Comparison of ENCODE assay signal across 19 cellular contexts in the genomic region with DNA sequence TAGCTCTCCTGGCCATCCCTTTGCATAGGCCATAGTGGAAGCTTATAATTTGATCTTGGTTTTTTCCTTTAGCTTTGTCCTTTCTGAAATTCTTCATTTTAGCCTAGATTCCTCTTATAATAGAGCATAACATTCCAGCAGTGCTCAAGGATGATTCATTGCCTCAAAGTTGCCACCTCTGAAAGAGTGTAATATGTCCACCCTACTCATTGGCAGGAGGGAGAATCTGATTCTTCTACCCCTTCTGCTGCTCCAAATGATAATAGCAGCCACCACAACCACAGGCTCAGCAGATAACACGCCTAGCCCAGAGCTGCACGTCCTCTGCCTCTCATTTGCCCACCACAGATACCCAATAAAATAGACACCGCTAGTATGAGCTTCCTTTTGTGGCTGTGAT.
DNase-seq lines count a peak whose midpoint lies in the region; ATAC-seq and TF ChIP-seq lines count a peak whose summit lies in the region.
"Had no signal": no experiment of that assay in that cellular context is flagged by ENCODE, and none has a peak within 500 bp of the region (broad histone marks: within the 10 kb centered on the region; RNA-seq: fewer than 3 reads in every experiment).

No MANE protein-coding gene starts in this region.

- BruUV-seq in A673 (replicated peaks; lab: Mats Ljungman, UMichigan): no TSS peak

- H3K4me3 ChIP-seq in SK-N-SH (ENCODE audit: low read depth in 2 of 2, low read length in 1 of 2) (no peak overlapping the region), adipocyte (ENCODE audit: low read length) (no peak overlapping the region), foreskin fibroblast (ENCODE audit: low read depth in 1 of 2, low read length in 2 of 2) (no peak overlapping the region), A673 (ENCODE audit: low read depth, low read length, poor library complexity, severe bottlenecking) (no peak overlapping the region)

- intact Hi-C loops in A673 (cut with micrococcal nuclease; ENCODE audit: unreplicated experiment): no loop called here

- TF ChIP-seq EP300 in SK-N-SH (IDR thresholded peaks at IDR 0.05; ENCODE audit: borderline replicate concordance in 1 of 2, low read depth in 1 of 2, low read length in 1 of 2): no peak

- no peak for TF ChIP-seq CTCF in SK-N-SH (IDR thresholded peaks at IDR 0.05)
- TF ChIP-seq CTCF in foreskin fibroblast (IDR thresholded peaks at IDR 0.05; ENCODE audit: low read depth, low read length): no peak
- TF ChIP-seq CTCF in GM20000 (IDR thresholded peaks at IDR 0.05; ENCODE audit: extremely low read depth, missing control alignments): no peak
- no peak for TF ChIP-seq CTCF in A673 (conservative IDR thresholded peaks at IDR 0.05; ENCODE audit: low read depth, low read length)

- H3K4me1 ChIP-seq in SK-N-SH (ENCODE audit: control insufficient read depth in 1 of 2, insufficient read depth in 2 of 2, low read depth in 1 of 2, low read length in 1 of 2) (no peaks in the 10 kb centered on the region), adipocyte (ENCODE audit: control insufficient read depth, insufficient read depth, low read length) (peaks cover 24% of the 10 kb centered on the region), A673 (ENCODE audit: insufficient read depth, low read length, poor library complexity, severe bottlenecking) (no peaks in the 10 kb centered on the region)
- H3K4me1 ChIP-seq: foreskin keratinocyte had no signal

- POLR2A ChIA-PET in SK-N-SH (lab: Yijun Ruan, JAX) (no interaction called here), A673 (lab: Charles Lee; ENCODE audit: low non-redundant PET) (no interaction called here)

- H3K27me3 ChIP-seq in SK-N-SH (ENCODE audit: insufficient read depth): no peaks in the 10 kb centered on the region
- no peaks in the 10 kb centered on the region for H3K27me3 ChIP-seq in adipocyte (replicated peaks; ENCODE audit: control insufficient read depth, insufficient read depth, low read length)
- peaks cover 50% of the 10 kb centered on the region for H3K27me3 ChIP-seq in A673 (replicated peaks; ENCODE audit: insufficient read depth, low read depth, low read length, poor library complexity)
- H3K27me3 ChIP-seq: foreskin keratinocyte, neutrophil had no signal

- no peak for TF ChIP-seq RAD21 in SK-N-SH (IDR thresholded peaks at IDR 0.05; ENCODE audit: low read length)

- 22% methylated on average over 3 of the region's 3 CpGs for WGBS in SK-N-SH (ENCODE audit: low lambda C conversion rate)

- no peaks in the 10 kb centered on the region for H3K36me3 ChIP-seq in SK-N-SH (replicated peaks in 1 of 2; ENCODE audit: control insufficient read depth in 1 of 2, insufficient read depth in 2 of 2, low read length in 1 of 2)
- no peaks in the 10 kb centered on the region for H3K36me3 ChIP-seq in adipocyte (ENCODE audit: control insufficient read depth, insufficient read depth, low read length, severe bottlenecking)
- no peaks in the 10 kb centered on the region for H3K36me3 ChIP-seq in A673 (ENCODE audit: insufficient read depth, low read length, poor library complexity, severe bottlenecking)
- H3K36me3 ChIP-seq: neutrophil had no signal

- DNase-seq in SK-N-SH: no peak
- DNase-seq in adipocyte (ENCODE audit: low read depth): peak; percentile 63
- DNase-seq in foreskin fibroblast: peak; percentile 19 to 21
- DNase-seq in GM20000 (ENCODE audit: low spot score): no peak
- no peak for DNase-seq in A673 (ENCODE audit: low spot score)
- no peak for DNase-seq in activated CD4-positive, alpha-beta T cell treated with anti-CD3 and anti-CD28 coated beads, Interleukin-2, amount 50 U/mL, for 1 hour
- DNase-seq in SK-N-DZ (ENCODE audit: low spot score): no peak
- DNase-seq: activated naive CD8-positive, alpha-beta T cell treated with anti-CD3 and anti-CD28 coated beads, Interleukin-2, amount 50 U/mL, for 24 hours; cerebellar nuclear complex; KG1; NCI-H1105; NCI-H2081 treated with DMSO at 0.1 percent for 48 hours; NCI-H526; SHP77 had no signal

- H3K9me3 ChIP-seq in SK-N-SH: no peaks in the 10 kb centered on the region
- H3K9me3 ChIP-seq in adipocyte (ENCODE audit: control insufficient read depth, low read length): no peaks in the 10 kb centered on the region
- H3K9me3 ChIP-seq in A673 (ENCODE audit: low read depth, low read length, poor library complexity, severe bottlenecking): no peaks in the 10 kb centered on the region
- H3K9me3 ChIP-seq: neutrophil had no signal

- no peak; the same call in 2 of the 3 replicates for ATAC-seq in SK-N-SH treated with all-trans-retinoic acid at 6 μM for 48 hours
- ATAC-seq: activated naive CD8-positive, alpha-beta T cell treated with anti-CD3 and anti-CD28 coated beads, Interleukin-2, amount 50 U/mL, for 24 hours; foreskin keratinocyte; left lobe of liver had no signal

- H3K27ac ChIP-seq in SK-N-SH (ENCODE audit: low read depth in 2 of 2, low read length in 1 of 2): no peak overlapping the region
- no peak overlapping the region for H3K27ac ChIP-seq in A673 (ENCODE audit: low read depth, low read length, poor library complexity, severe bottlenecking)
- H3K27ac ChIP-seq: 22Rv1, foreskin keratinocyte, neutrophil had no signal

- H3F3A ChIP-seq in SK-N-SH (replicated peaks; ENCODE audit: insufficient read depth): no peaks in the 10 kb centered on the region

- CTCF ChIA-PET in SK-N-SH (lab: Yijun Ruan, JAX) (interaction anchor here (0.9 kb wide), 1 partner anchor 114 kb away, joined by 3 read pairs; no protein-coding TSS in a partner anchor), A673 (lab: Charles Lee) (no interaction called here)

- H3K9ac ChIP-seq in SK-N-SH (no peak overlapping the region), adipocyte (ENCODE audit: low read length) (no peak overlapping the region)

- peak overlapping the region; percentile 41; the same call in 1 of the 2 replicates for H3K4me2 ChIP-seq in SK-N-SH

- no peaks in the 10 kb centered on the region for H4K20me1 ChIP-seq in SK-N-SH (ENCODE audit: insufficient read depth)

- no peaks in the 10 kb centered on the region for H3K79me2 ChIP-seq in SK-N-SH (ENCODE audit: insufficient read depth)

- H2AFZ ChIP-seq in SK-N-SH (ENCODE audit: low read depth): no peak overlapping the region

- H3K9me2 ChIP-seq in SK-N-SH: no peaks in the 10 kb centered on the region

TF ChIP-seq in SK-N-SH, 30 proteins besides CTCF, POLR2A, EP300 and RAD21:
- no peak for TF ChIP-seq NRF1 (IDR thresholded peaks at IDR 0.05; ENCODE audit: low read depth, low read length)
- TF ChIP-seq FOSL2 (IDR thresholded peaks at IDR 0.05; ENCODE audit: borderline replicate concordance, low read depth): peak; percentile 61

TF ChIP-seq in SK-N-SH treated with all-trans-retinoic acid at 6 μM for 48 hours, 23 proteins besides CTCF, POLR2A, EP300 and RAD21:
- no peak for TF ChIP-seq TCF4 (CRISPR knock-in tag; IDR thresholded peaks at IDR 0.05; ENCODE audit: borderline replicate concordance)
- no peak for TF ChIP-seq GLIS3 (CRISPR knock-in tag; IDR thresholded peaks at IDR 0.05)
- TF ChIP-seq, protein P1, sequence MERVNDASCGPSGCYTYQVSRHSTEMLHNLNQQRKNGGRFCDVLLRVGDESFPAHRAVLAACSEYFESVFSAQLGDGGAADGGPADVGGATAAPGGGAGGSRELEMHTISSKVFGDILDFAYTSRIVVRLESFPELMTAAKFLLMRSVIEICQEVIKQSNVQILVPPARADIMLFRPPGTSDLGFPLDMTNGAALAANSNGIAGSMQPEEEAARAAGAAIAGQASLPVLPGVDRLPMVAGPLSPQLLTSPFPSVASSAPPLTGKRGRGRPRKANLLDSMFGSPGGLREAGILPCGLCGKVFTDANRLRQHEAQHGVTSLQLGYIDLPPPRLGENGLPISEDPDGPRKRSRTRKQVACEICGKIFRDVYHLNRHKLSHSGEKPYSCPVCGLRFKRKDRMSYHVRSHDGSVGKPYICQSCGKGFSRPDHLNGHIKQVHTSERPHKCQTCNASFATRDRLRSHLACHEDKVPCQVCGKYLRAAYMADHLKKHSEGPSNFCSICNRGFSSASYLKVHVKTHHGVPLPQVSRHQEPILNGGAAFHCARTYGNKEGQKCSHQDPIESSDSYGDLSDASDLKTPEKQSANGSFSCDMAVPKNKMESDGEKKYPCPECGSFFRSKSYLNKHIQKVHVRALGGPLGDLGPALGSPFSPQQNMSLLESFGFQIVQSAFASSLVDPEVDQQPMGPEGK (CRISPR knock-in tag; IDR thresholded peaks at IDR 0.05; ENCODE audit: borderline replicate concordance): no peak
- TF ChIP-seq ZNF565 (CRISPR knock-in tag; conservative IDR thresholded peaks at IDR 0.05; ENCODE audit: low read depth): no peak
- TF ChIP-seq ISL1 (CRISPR knock-in tag; IDR thresholded peaks at IDR 0.05): no peak
- TF ChIP-seq, protein P2, sequence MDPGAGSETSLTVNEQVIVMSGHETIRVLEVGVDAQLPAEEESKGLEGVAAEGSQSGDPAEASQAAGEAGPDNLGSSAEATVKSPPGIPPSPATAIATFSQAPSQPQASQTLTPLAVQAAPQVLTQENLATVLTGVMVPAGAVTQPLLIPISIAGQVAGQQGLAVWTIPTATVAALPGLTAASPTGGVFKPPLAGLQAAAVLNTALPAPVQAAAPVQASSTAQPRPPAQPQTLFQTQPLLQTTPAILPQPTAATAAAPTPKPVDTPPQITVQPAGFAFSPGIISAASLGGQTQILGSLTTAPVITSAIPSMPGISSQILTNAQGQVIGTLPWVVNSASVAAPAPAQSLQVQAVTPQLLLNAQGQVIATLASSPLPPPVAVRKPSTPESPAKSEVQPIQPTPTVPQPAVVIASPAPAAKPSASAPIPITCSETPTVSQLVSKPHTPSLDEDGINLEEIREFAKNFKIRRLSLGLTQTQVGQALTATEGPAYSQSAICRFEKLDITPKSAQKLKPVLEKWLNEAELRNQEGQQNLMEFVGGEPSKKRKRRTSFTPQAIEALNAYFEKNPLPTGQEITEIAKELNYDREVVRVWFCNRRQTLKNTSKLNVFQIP (CRISPR knock-in tag; IDR thresholded peaks at IDR 0.05; ENCODE audit: borderline replicate concordance, low read depth): no peak
- TF ChIP-seq PPARA (CRISPR knock-in tag; IDR thresholded peaks at IDR 0.05; ENCODE audit: borderline replicate concordance): no peak
- no peak for TF ChIP-seq TOX (CRISPR knock-in tag; IDR thresholded peaks at IDR 0.05; ENCODE audit: borderline replicate concordance)

Comparison
In these comparisons a context has a peak if more than half of its experiments do, and no peak if none do; other contexts are left out.
1. DNase-seq: peak in adipocyte (single experiment) and foreskin fibroblast (2 of 2); none in SK-N-SH (single experiment), GM20000 (single experiment), A673 (single experiment), activated CD4-positive, alpha-beta T cell treated with anti-CD3 and anti-CD28 coated beads, Interleukin-2, amount 50 U/mL, for 1 hour (single experiment) and SK-N-DZ (single experiment).